In genomic region chr20:46157625-46158024, GRCh38 we compare ENCODE assay signal across 22 cellular contexts.
"Had no signal": no experiment of that assay in that cellular context is flagged by ENCODE, and none has a peak within 500 bp of the region (broad histone marks: within the 10 kb centered on the region; RNA-seq: fewer than 3 reads in every experiment).

No MANE protein-coding gene starts in this region.

- DNase-seq: activated B cell treated with CpG ODN at 0.5 μM for 24 hours; activated CD4-positive, alpha-beta T cell treated with anti-CD3 and anti-CD28 coated beads for 1 hour; activated CD4-positive, alpha-beta T cell treated with anti-CD3 and anti-CD28 coated beads, Interleukin-2, amount 10 ng/mL, durations not matched to agents 24 days and 14 days; activated CD4-positive, alpha-beta T cell treated with anti-CD3 and anti-CD28 coated beads, Interleukin-2, amount 50 U/mL, for 48 hours; activated CD8-positive, alpha-beta memory T cell treated with anti-CD3 and anti-CD28 coated beads, Interleukin-2, amount 10 ng/mL, durations not matched to agents 7 days and 5 days; activated effector memory CD4-positive, alpha-beta T cell treated with Interleukin-2 at 50 U/mL for 16 hours; activated naive CD4-positive, alpha-beta T cell; activated T-cell treated with anti-CD3 and anti-CD28 coated beads, Interleukin-2, amount 50 U/mL, for 24 hours; amniotic stem cell; body of pancreas; central memory CD4-positive, alpha-beta T cell; Karpas-422; NCI-H1105 treated with DMSO at 0.1 percent for 48 hours; NCI-H187; NCI-H2081; NCI-H2227 treated with DMSO at 0.1 percent for 48 hours; NCI-H446 treated with DMSO at 0.1 percent for 48 hours; NCI-H526 treated with DMSO at 0.1 percent for 48 hours; NK-92 treated with Interleukin-12 subunit alpha and Interleukin-12 subunit beta, amount 100 ng/mL, for 24 hours; OCI-M1; RPMI8226; SW 1271 had no signal
